Comparison of ENCODE assay signal across 16 cellular contexts in the genomic region with DNA sequence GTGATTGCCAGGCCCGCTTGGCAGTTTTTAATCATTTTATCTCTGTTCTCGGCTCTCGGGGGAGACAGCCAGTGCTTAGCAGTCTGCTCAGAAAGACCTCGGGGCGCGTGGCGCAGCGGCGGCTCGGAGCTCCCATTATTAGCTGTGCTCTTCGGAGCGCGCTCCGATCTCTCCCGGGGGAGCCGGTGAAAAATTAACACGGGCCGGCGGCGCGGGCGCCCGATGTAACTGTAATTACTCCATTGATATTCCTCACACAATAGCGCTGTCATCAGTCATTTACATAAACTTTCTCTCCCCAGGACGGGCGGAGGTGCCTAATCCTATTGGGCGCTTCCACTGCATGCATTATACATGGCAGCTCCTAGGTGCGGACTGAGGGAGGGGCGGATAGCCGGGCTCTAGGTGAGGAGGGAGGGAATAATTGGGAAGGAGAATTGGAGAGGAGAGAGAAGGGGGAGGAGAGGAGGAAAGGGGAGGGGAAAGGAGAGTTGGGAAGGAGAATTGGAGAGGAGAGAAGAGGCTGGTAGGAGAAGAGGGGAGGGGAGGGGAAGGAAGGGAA. TPM values are rescaled to one million over a fixed set of nuclear protein-coding genes. Genes with fewer than 3 reads are reported as not detected.
DNase-seq lines count a peak whose midpoint lies in the region; ATAC-seq and TF ChIP-seq lines count a peak whose summit lies in the region.
"Had no signal": no experiment of that assay in that cellular context is flagged by ENCODE, and none has a peak within 500 bp of the region (broad histone marks: within the 10 kb centered on the region; RNA-seq: fewer than 3 reads in every experiment).

No MANE protein-coding gene starts in this region.

- H3K79me2 ChIP-seq in smooth muscle cell (ENCODE audit: low read depth) (no peaks in the 10 kb centered on the region), MM.1S (ENCODE audit: low read length) (no peaks in the 10 kb centered on the region)

- H2AFZ ChIP-seq in smooth muscle cell (ENCODE audit: low read depth): no peak overlapping the region
- no peak overlapping the region for H2AFZ ChIP-seq in MM.1S (ENCODE audit: low read length)

- no peak overlapping the region for H3K27ac ChIP-seq in foreskin keratinocyte
- H3K27ac ChIP-seq in smooth muscle cell (ENCODE audit: low read depth): no peak overlapping the region
- no peak overlapping the region for H3K27ac ChIP-seq in MM.1S (ENCODE audit: low read length)
- H3K27ac ChIP-seq: brain microvascular endothelial cell, sigmoid colon, thyroid gland had no signal

- peak; percentile 25 for ATAC-seq in foreskin keratinocyte
- ATAC-seq in HG03571 (IDR thresholded peaks at IDR 0.05; ENCODE audit: unreplicated experiment): no peak
- ATAC-seq: activated T-helper 17 cell treated with anti-CD3 and anti-CD28 coated beads, Interleukin-2, amount 50 U/mL, for 72 hours had no signal

- H3K4me1 ChIP-seq in foreskin keratinocyte (peaks cover 9% of the 10 kb centered on the region), smooth muscle cell (ENCODE audit: low read depth) (peaks cover 10% of the 10 kb centered on the region), MM.1S (ENCODE audit: low read length) (no peaks in the 10 kb centered on the region)

- TF ChIP-seq CTCF in foreskin keratinocyte (conservative IDR thresholded peaks at IDR 0.05): no peak
- no peak for TF ChIP-seq CTCF in smooth muscle cell (IDR thresholded peaks at IDR 0.05; ENCODE audit: borderline replicate concordance, insufficient read depth, poor library complexity, severe bottlenecking)
- no peak for TF ChIP-seq CTCF in MM.1S (IDR thresholded peaks at IDR 0.05; ENCODE audit: low read length)

- H3K9me2 ChIP-seq in MM.1S (replicated peaks; ENCODE audit: insufficient read depth, low read length): no peaks in the 10 kb centered on the region

- 4% methylated on average over 30 of the region's 30 CpGs for WGBS in smooth muscle cell (ENCODE audit: low lambda C conversion rate)

- H3F3A ChIP-seq in smooth muscle cell (ENCODE audit: low read depth): no peaks in the 10 kb centered on the region
- H3F3A ChIP-seq in MM.1S (ENCODE audit: insufficient read depth, low read length): no peaks in the 10 kb centered on the region

- H3K9me3 ChIP-seq in smooth muscle cell (replicated peaks; ENCODE audit: low read depth) (no peaks in the 10 kb centered on the region), MM.1S (replicated peaks; ENCODE audit: insufficient read depth, low read length) (no peaks in the 10 kb centered on the region)
- H3K9me3 ChIP-seq: sigmoid colon, thyroid gland had no signal

- H3K27me3 ChIP-seq in foreskin keratinocyte (peaks cover 68% of the 10 kb centered on the region), smooth muscle cell (ENCODE audit: low read depth) (peaks cover 100% of the 10 kb centered on the region), MM.1S (replicated peaks; ENCODE audit: insufficient read depth, low read length) (peaks cover 100% of the 10 kb centered on the region)

- H3K9ac ChIP-seq in smooth muscle cell (ENCODE audit: low read depth) (no peak overlapping the region), MM.1S (ENCODE audit: low read length) (no peak overlapping the region)

- peak; percentile 32 for DNase-seq in NCI-H510A treated with DMSO at 0.1 percent for 48 hours (lab: John Stamatoyannopoulos, UW)
- DNase-seq in NCI-H510A (lab: John Stamatoyannopoulos, UW): no peak
- peak; percentile 86 for DNase-seq in NCI-H2171 treated with DMSO at 0.1 percent for 48 hours (lab: John Stamatoyannopoulos, UW)
- no peak for DNase-seq in foreskin keratinocyte
- DNase-seq in smooth muscle cell (lab: John Stamatoyannopoulos, UW; ENCODE audit: unreplicated experiment): no peak
- DNase-seq in NCI-H2196 treated with DMSO at 0.1 percent for 48 hours (lab: John Stamatoyannopoulos, UW; ENCODE audit: unreplicated experiment): no peak
- no peak for DNase-seq in MM.1S
- DNase-seq: ACHN; activated CD4-positive, alpha-beta T cell treated with anti-CD3 and anti-CD28 coated beads, Interleukin-2, amount 50 U/mL, for 1 hour; brain microvascular endothelial cell; Karpas-422; NK-92 treated with Interleukin-12 subunit alpha and Interleukin-12 subunit beta, amount 100 ng/mL, for 24 hours; sigmoid colon; thyroid gland had no signal

- H4K20me1 ChIP-seq in smooth muscle cell (ENCODE audit: low read depth) (no peaks in the 10 kb centered on the region), MM.1S (ENCODE audit: insufficient read depth, low read length) (no peaks in the 10 kb centered on the region)

- H3K4me2 ChIP-seq in smooth muscle cell (peak overlapping the region; percentile 57), MM.1S (ENCODE audit: low read depth, low read length) (no peak overlapping the region)

- H3K4me3 ChIP-seq in smooth muscle cell (no peak overlapping the region), MM.1S (ENCODE audit: low read length) (no peak overlapping the region)
- H3K4me3 ChIP-seq: sigmoid colon, thyroid gland had no signal

- no peaks in the 10 kb centered on the region for H3K36me3 ChIP-seq in smooth muscle cell (ENCODE audit: low read depth)
- no peaks in the 10 kb centered on the region for H3K36me3 ChIP-seq in MM.1S (replicated peaks; ENCODE audit: insufficient read depth, low read length)
- H3K36me3 ChIP-seq: brain microvascular endothelial cell, sigmoid colon, thyroid gland had no signal

RNA-seq across cellular contexts. Expression of gene LMX1B, which starts 24.9 kb away (rescaled TPM):
- total RNA-seq in foreskin keratinocyte (1.1 and 1.2 TPM in 2 replicates), smooth muscle cell (not detected in 2 replicates)
- polyA plus RNA-seq in foreskin keratinocyte (0.95 and 1.2 TPM in 2 replicates), smooth muscle cell (not detected in 2 replicates)
- total RNA-seq: activated T-helper 17 cell treated with anti-CD3 and anti-CD28 coated beads, Interleukin-2, amount 50 U/mL, for 72 hours had no signal

Comparison
In these comparisons a context has a peak if more than half of its experiments do, and no peak if none do; other contexts are left out.
1. DNase-seq: peak in NCI-H510A treated with DMSO at 0.1 percent for 48 hours (single experiment) and NCI-H2171 treated with DMSO at 0.1 percent for 48 hours (single experiment); none in NCI-H510A (single experiment), foreskin keratinocyte (0 of 2), smooth muscle cell (single experiment), NCI-H2196 treated with DMSO at 0.1 percent for 48 hours (single experiment) and MM.1S (single experiment).